Comparison of ENCODE assay signal across 22 cellular contexts in the genomic region with DNA sequence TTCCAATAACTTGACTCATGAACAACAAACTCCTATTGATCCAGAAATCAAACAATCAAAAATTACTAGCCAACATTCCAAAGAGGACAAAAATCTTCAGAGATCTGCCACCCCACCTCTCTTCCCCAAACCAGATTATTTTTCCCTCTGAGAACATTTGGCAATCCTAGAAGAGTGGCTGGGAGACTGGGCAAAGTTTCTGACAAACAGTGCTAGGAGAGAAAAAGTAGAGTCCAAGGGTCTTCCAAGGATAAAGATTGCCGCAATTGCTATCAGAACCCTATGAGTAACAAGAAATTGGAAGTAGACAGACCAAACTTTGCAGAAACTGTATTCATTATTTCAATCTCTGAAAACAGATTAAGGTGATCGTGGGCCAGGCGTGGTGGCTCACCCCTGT.
"Had no signal": no experiment of that assay in that cellular context is flagged by ENCODE, and none has a peak within 500 bp of the region (broad histone marks: within the 10 kb centered on the region; RNA-seq: fewer than 3 reads in every experiment).

No MANE protein-coding gene starts in this region.

- H3K4me3 Mint-ChIP-seq: activated CD8-positive, alpha-beta T cell treated with anti-CD3 and anti-CD28 coated beads for 36 hours; activated T-cell treated with anti-CD3 and anti-CD28 coated beads, Interleukin-2, amount 50 U/mL, for 72 hours; brain had no signal

- H3K9ac ChIP-seq: SK-N-SH had no signal

- H3K4me1 ChIP-seq: SJCRH30 had no signal

- ATAC-seq: activated CD8-positive, alpha-beta T cell treated with anti-CD3 and anti-CD28 coated beads for 36 hours; activated T-cell treated with anti-CD3 and anti-CD28 coated beads, Interleukin-2, amount 50 U/mL, for 72 hours; K562 had no signal

- FAIRE-seq: astrocyte, K562 had no signal

- DNase-seq: activated CD4-positive, alpha-beta T cell treated with anti-CD3 and anti-CD28 coated beads for 4 hours; activated CD8-positive, alpha-beta memory T cell treated with anti-CD3 and anti-CD28 coated beads, Interleukin-2, amount 50 U/mL, for 4 hours; activated CD8-positive, alpha-beta T cell treated with anti-CD3 and anti-CD28 coated beads for 36 hours; activated naive CD4-positive, alpha-beta T cell treated with anti-CD3 and anti-CD28 coated beads, Interleukin-2, amount 50 U/mL, for 16 hours; activated T-cell treated with anti-CD3 and anti-CD28 coated beads, Interleukin-2, amount 50 U/mL, for 72 hours; amygdala; Karpas-422; MM.1S; NCI-H1105; NCI-H1436; NCI-H1694 treated with DMSO at 0.1 percent for 48 hours; NCI-H2081; NCI-H524; NCI-H82; SJCRH30; SK-N-SH; T-helper 1 cell had no signal

- H3K4me2 ChIP-seq: SK-N-SH had no signal

- H3K9me3 ChIP-seq: SJCRH30 had no signal

- H3K27ac Mint-ChIP-seq: activated CD8-positive, alpha-beta T cell treated with anti-CD3 and anti-CD28 coated beads for 36 hours; activated T-cell treated with anti-CD3 and anti-CD28 coated beads, Interleukin-2, amount 50 U/mL, for 72 hours; activated T-helper 2 cell treated with anti-CD3 and anti-CD28 coated beads, Interferon-gamma antibody, Interleukin-2, Interleukin-4, amounts not matched to agents 10 μg/mL and 5 μg/mL and 100 μg/mL, durations not matched to agents 14 hours and 24 hours and 36 hours had no signal

- H3K27ac ChIP-seq: SJCRH30, VCaP had no signal

- H3K27me3 ChIP-seq: SJCRH30 had no signal

- H3K9me3 Mint-ChIP-seq: activated T-cell treated with anti-CD3 and anti-CD28 coated beads, Interleukin-2, amount 50 U/mL, for 72 hours had no signal

- H3K27me3 Mint-ChIP-seq: activated CD8-positive, alpha-beta T cell treated with anti-CD3 and anti-CD28 coated beads for 36 hours had no signal

- H3K4me3 ChIP-seq: K562, SJCRH30 had no signal
